18 cellular contexts compared by ENCODE assay signal in genomic region chr14:85417396-85417795, GRCh38.
"Had no signal": no experiment of that assay in that cellular context is flagged by ENCODE, and none has a peak within 500 bp of the region (broad histone marks: within the 10 kb centered on the region; RNA-seq: fewer than 3 reads in every experiment).

No MANE protein-coding gene starts in this region.

- H3K4me3 ChIP-seq: gastrocnemius medialis, heart right ventricle, prostate gland, right lobe of liver, upper lobe of left lung had no signal

- H3K4me1 Mint-ChIP-seq: activated CD8-positive, alpha-beta memory T cell treated with anti-CD3 and anti-CD28 coated beads, Interleukin-2, amount 10 ng/mL, durations not matched to agents 7 days and 5 days; activated naive CD8-positive, alpha-beta T cell treated with anti-CD3 and anti-CD28 coated beads, Interleukin-2, amount 10 ng/mL, durations not matched to agents 7 days and 5 days had no signal

- H3K36me3 ChIP-seq: gastrocnemius medialis, heart right ventricle, prostate gland, right lobe of liver, upper lobe of left lung had no signal

- H3K27ac ChIP-seq: gastrocnemius medialis, heart right ventricle, prostate gland, right lobe of liver, upper lobe of left lung had no signal

- DNase-seq: activated CD4-positive, alpha-beta T cell treated with anti-CD3 and anti-CD28 coated beads, Interleukin-2, amount 50 U/mL, for 48 hours; activated CD8-positive, alpha-beta memory T cell treated with anti-CD3 and anti-CD28 coated beads, Interleukin-2, amount 10 ng/mL, durations not matched to agents 7 days and 5 days; activated effector memory CD4-positive, alpha-beta T cell treated with anti-CD3 and anti-CD28 coated beads, Interleukin-2, amount 50 U/mL, for 16 hours; activated naive CD8-positive, alpha-beta T cell treated with anti-CD3 and anti-CD28 coated beads, Interleukin-2, amount 10 ng/mL, durations not matched to agents 7 days and 5 days; activated T-cell treated with anti-CD3 and anti-CD28 coated beads, Interleukin-2, amount 50 U/mL, for 24 hours; anterior cingulate cortex; gastrocnemius medialis; heart right ventricle; kidney; left ventricle myocardium superior; naive thymus-derived CD4-positive, alpha-beta T cell; occipital lobe; right lobe of liver; stimulated activated CD4-positive, alpha-beta T cell treated with anti-CD3 and anti-CD28 coated beads, Interleukin-12 subunit alpha, Interleukin-12 subunit beta, amount 100 ng/mL, for 4 hours; stimulated activated naive CD4-positive, alpha-beta T cell treated with Interleukin-2 at 50 U/mL for 16 hours; upper lobe of left lung had no signal

- H3K9me3 Mint-ChIP-seq: activated naive CD8-positive, alpha-beta T cell treated with anti-CD3 and anti-CD28 coated beads, Interleukin-2, amount 10 ng/mL, durations not matched to agents 7 days and 5 days had no signal

- H3K9me3 ChIP-seq: gastrocnemius medialis, heart right ventricle, prostate gland, right lobe of liver, upper lobe of left lung had no signal

- H3K4me3 Mint-ChIP-seq: activated CD8-positive, alpha-beta memory T cell treated with anti-CD3 and anti-CD28 coated beads, Interleukin-2, amount 10 ng/mL, durations not matched to agents 7 days and 5 days; activated naive CD8-positive, alpha-beta T cell treated with anti-CD3 and anti-CD28 coated beads, Interleukin-2, amount 10 ng/mL, durations not matched to agents 7 days and 5 days; activated T-cell treated with anti-CD3 and anti-CD28 coated beads, Interleukin-2, amount 50 U/mL, for 24 hours; naive thymus-derived CD4-positive, alpha-beta T cell had no signal

- H3K27ac Mint-ChIP-seq: activated CD8-positive, alpha-beta memory T cell treated with anti-CD3 and anti-CD28 coated beads, Interleukin-2, amount 10 ng/mL, durations not matched to agents 7 days and 5 days; activated naive CD8-positive, alpha-beta T cell treated with anti-CD3 and anti-CD28 coated beads, Interleukin-2, amount 10 ng/mL, durations not matched to agents 7 days and 5 days; activated T-cell treated with anti-CD3 and anti-CD28 coated beads, Interleukin-2, amount 50 U/mL, for 24 hours; naive thymus-derived CD4-positive, alpha-beta T cell had no signal

- H3K4me1 ChIP-seq: prostate gland, right lobe of liver had no signal

- H3K27me3 ChIP-seq: gastrocnemius medialis, heart right ventricle, right lobe of liver, upper lobe of left lung had no signal

- H3K36me3 Mint-ChIP-seq: activated CD8-positive, alpha-beta memory T cell treated with anti-CD3 and anti-CD28 coated beads, Interleukin-2, amount 10 ng/mL, durations not matched to agents 7 days and 5 days; activated naive CD8-positive, alpha-beta T cell treated with anti-CD3 and anti-CD28 coated beads, Interleukin-2, amount 10 ng/mL, durations not matched to agents 7 days and 5 days; naive thymus-derived CD4-positive, alpha-beta T cell had no signal

- FAIRE-seq: kidney had no signal

- ATAC-seq: activated CD4-positive, CD25-positive, alpha-beta regulatory T cell treated with anti-CD3 and anti-CD28 coated beads, Interleukin-2, amount 50 U/mL, for 24 hours; activated CD8-positive, alpha-beta memory T cell treated with anti-CD3 and anti-CD28 coated beads, Interleukin-2, amount 10 ng/mL, durations not matched to agents 7 days and 5 days; heart right ventricle; left ventricle myocardium superior; right lobe of liver had no signal

- H3K27me3 Mint-ChIP-seq: activated CD8-positive, alpha-beta memory T cell treated with anti-CD3 and anti-CD28 coated beads, Interleukin-2, amount 10 ng/mL, durations not matched to agents 7 days and 5 days; activated naive CD8-positive, alpha-beta T cell treated with anti-CD3 and anti-CD28 coated beads, Interleukin-2, amount 10 ng/mL, durations not matched to agents 7 days and 5 days; activated T-cell treated with anti-CD3 and anti-CD28 coated beads, Interleukin-2, amount 50 U/mL, for 24 hours; naive thymus-derived CD4-positive, alpha-beta T cell had no signal
